Comparison of ENCODE assay signal across 1 cellular context in the genomic region with DNA sequence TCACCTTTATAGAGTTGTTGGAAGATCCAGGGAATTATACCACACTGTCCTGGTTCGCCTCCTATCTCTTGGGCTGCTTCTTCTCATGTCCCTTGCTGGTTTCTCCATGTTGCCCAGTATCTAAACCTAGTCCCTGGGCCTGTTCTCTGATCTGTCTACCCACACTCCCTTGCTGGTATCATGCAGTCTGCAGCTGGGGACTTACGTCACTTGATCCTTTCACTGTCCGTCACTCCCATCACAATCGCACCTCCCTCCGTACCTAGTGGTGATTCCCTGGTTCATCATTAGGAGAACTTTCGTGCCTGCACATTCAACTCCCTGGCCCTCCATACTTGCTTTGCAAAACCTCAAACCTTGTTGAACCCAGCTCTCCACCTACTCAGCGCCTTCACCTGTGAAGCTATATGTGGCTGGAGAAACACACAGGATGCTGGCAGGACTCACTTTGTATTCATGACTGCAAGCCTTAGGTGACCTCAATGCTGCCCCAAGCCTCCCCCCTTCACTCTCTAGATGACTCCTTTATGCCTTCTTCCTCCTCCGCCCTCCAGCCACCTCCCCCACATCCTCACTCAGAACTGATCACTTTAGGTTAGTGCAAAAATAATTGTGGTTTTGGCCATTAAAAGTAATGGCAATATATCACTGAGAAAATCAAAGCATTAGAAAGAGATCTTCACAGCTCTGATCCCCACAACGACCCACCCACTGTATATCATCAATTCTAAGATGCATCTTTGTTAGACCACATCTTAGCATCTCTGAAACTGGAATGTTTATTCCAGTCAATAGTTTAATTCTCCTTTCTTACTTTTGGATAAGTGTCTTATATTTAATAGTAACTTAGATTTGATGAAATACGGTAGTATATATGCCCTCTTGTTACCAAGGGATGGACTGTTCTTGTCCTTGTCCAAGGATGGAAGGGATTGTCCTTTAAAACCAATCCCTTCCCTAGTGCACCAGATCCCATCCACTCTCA.
TF ChIP-seq lines count a peak whose summit lies in the region.

No MANE protein-coding gene starts in this region.

TF ChIP-seq in K562, 482 proteins besides CTCF, POLR2A, EP300 and RAD21:
- TF ChIP-seq HMGXB4 (CRISPR knock-in tag; IDR thresholded peaks at IDR 0.05), result no peak
- TF ChIP-seq RNF2 (IDR thresholded peaks at IDR 0.05), result no peak
- TF ChIP-seq, protein P1, sequence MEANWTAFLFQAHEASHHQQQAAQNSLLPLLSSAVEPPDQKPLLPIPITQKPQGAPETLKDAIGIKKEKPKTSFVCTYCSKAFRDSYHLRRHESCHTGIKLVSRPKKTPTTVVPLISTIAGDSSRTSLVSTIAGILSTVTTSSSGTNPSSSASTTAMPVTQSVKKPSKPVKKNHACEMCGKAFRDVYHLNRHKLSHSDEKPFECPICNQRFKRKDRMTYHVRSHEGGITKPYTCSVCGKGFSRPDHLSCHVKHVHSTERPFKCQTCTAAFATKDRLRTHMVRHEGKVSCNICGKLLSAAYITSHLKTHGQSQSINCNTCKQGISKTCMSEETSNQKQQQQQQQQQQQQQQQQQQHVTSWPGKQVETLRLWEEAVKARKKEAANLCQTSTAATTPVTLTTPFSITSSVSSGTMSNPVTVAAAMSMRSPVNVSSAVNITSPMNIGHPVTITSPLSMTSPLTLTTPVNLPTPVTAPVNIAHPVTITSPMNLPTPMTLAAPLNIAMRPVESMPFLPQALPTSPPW (CRISPR knock-in tag; IDR thresholded peaks at IDR 0.05), result peak; percentile 30; the same call in 1 of the 2 replicates
- TF ChIP-seq TCF15 (CRISPR knock-in tag; IDR thresholded peaks at IDR 0.05), result no peak
- peak; percentile 11 for TF ChIP-seq RBM25 (IDR thresholded peaks at IDR 0.05; ENCODE audit: low read depth, low read length, severe bottlenecking)
- TF ChIP-seq ZNF174 (CRISPR knock-in tag; IDR thresholded peaks at IDR 0.05), result no peak
- no peak for TF ChIP-seq E2F3 (CRISPR knock-in tag; IDR thresholded peaks at IDR 0.05)
- no peak for TF ChIP-seq SMAD2 (IDR thresholded peaks at IDR 0.05; ENCODE audit: low read depth, low read length)
- TF ChIP-seq CBFA2T3 (IDR thresholded peaks at IDR 0.05), result peak; percentile 19; the same call in 1 of the 2 replicates
- no peak for TF ChIP-seq TARDBP (IDR thresholded peaks at IDR 0.05)
- TF ChIP-seq NFE2 (IDR thresholded peaks at IDR 0.05; ENCODE audit: low read depth), result no peak
- TF ChIP-seq POU5F1 (IDR thresholded peaks at IDR 0.05; ENCODE audit: borderline replicate concordance, low read depth, low read length, partially characterized antibody), result no peak
- no peak for TF ChIP-seq SAFB2 (IDR thresholded peaks at IDR 0.05; ENCODE audit: borderline replicate concordance, low read depth, low read length, severe bottlenecking)
- TF ChIP-seq, protein P2, sequence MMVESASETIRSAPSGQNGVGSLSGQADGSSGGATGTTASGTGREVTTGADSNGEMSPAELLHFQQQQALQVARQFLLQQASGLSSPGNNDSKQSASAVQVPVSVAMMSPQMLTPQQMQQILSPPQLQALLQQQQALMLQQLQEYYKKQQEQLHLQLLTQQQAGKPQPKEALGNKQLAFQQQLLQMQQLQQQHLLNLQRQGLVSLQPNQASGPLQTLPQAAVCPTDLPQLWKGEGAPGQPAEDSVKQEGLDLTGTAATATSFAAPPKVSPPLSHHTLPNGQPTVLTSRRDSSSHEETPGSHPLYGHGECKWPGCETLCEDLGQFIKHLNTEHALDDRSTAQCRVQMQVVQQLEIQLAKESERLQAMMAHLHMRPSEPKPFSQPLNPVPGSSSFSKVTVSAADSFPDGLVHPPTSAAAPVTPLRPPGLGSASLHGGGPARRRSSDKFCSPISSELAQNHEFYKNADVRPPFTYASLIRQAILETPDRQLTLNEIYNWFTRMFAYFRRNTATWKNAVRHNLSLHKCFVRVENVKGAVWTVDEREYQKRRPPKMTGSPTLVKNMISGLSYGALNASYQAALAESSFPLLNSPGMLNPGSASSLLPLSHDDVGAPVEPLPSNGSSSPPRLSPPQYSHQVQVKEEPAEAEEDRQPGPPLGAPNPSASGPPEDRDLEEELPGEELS (CRISPR knock-in tag; IDR thresholded peaks at IDR 0.05; ENCODE audit: borderline replicate concordance), result no peak
- no peak for TF ChIP-seq GATAD2A (IDR thresholded peaks at IDR 0.05)
- TF ChIP-seq ZEB2 (IDR thresholded peaks at IDR 0.05), result no peak
- TF ChIP-seq KDM1A (IDR thresholded peaks at IDR 0.05), result no peak
- TF ChIP-seq NRF1 (conservative IDR thresholded peaks at IDR 0.05 in 1 of 2, IDR thresholded peaks at IDR 0.05 in 1 of 2), result no peak
- no peak for TF ChIP-seq ZSCAN32 (CRISPR knock-in tag; IDR thresholded peaks at IDR 0.05)
- TF ChIP-seq, protein P3, sequence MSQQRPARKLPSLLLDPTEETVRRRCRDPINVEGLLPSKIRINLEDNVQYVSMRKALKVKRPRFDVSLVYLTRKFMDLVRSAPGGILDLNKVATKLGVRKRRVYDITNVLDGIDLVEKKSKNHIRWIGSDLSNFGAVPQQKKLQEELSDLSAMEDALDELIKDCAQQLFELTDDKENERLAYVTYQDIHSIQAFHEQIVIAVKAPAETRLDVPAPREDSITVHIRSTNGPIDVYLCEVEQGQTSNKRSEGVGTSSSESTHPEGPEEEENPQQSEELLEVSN (IDR thresholded peaks at IDR 0.05; ENCODE audit: borderline replicate concordance in 1 of 2, extremely low read depth in 1 of 2, insufficient read depth in 1 of 2, insufficient read length in 1 of 2, low read depth in 1 of 2, low read length in 1 of 2, poor library complexity in 1 of 2, severe bottlenecking in 1 of 2), result no peak
- 0 out of 2 replicates have a peak, but pooled peaks have one; percentile 44 for TF ChIP-seq CREM (IDR thresholded peaks at IDR 0.05; ENCODE audit: low read depth)
